ENCODE assay signal across 9 cellular contexts in the genomic region with DNA sequence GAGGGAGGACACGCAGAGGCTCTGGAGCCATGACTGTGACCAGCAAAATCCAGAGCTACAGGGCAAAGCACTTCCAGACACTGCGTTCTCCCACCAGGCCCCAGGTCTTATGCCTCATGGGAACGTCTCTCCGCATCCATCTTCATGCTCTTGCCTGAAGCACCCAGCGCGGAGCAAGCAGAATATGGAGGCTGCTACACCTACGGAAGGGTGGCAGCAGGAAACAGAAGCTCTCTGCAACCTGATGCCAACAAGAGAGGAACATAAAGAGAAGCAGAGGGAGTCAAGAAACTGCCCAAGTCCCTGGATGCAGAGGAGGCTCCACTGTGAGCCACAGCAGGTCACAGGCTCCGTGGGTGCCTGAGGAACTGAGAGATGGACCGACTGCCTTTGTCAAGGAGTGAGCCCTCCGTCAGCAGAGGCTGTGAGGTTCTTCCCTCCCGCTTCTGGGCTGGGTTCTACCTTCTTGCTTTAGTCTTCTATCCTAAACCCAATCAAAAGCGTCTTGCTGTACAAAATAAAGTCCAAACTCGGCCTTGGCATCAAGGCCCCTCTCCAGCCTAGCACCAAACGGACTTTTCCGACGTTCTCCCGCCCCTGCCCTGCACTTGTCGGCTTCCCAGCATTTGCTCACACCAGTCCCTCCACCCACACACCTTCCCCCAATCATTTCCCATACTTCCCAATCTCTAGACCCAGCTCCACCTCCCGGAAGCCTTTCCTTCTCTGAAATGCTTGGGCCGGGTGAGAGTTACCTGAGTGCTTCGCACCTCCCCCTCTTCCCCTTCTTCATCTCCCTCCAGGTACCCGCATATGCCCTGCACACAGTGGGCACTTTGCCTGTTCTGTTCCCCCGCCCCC. TPM values are rescaled to one million over a fixed set of nuclear protein-coding genes. Genes with fewer than 3 reads are reported as not detected.
DNase-seq lines count a peak whose midpoint lies in the region; ATAC-seq and TF ChIP-seq lines count a peak whose summit lies in the region.
"Had no signal": no experiment of that assay in that cellular context is flagged by ENCODE, and none has a peak within 500 bp of the region (broad histone marks: within the 10 kb centered on the region; RNA-seq: fewer than 3 reads in every experiment).

No MANE protein-coding gene starts in this region.

- H3K27me3 ChIP-seq in left ventricle myocardium inferior (ENCODE audit: low read depth) = peaks cover 9% of the 10 kb centered on the region
- H3K27me3 ChIP-seq: BLaER1 had no signal

- peak overlapping the region; percentile 92 for H3K4me3 Mint-ChIP-seq in activated CD8-positive, alpha-beta T cell treated with anti-CD3 and anti-CD28 coated beads, Interleukin-2, amount 10 ng/mL, durations not matched to agents 7 days and 5 days

- H3K27me3 Mint-ChIP-seq in activated CD8-positive, alpha-beta T cell treated with anti-CD3 and anti-CD28 coated beads, Interleukin-2, amount 10 ng/mL, durations not matched to agents 7 days and 5 days (ENCODE audit: low read depth) = peaks cover 20% of the 10 kb centered on the region

- no peaks in the 10 kb centered on the region for H3K9me3 ChIP-seq in left ventricle myocardium inferior (replicated peaks)

- peak overlapping the region; percentile 89 for H3K27ac Mint-ChIP-seq in activated CD8-positive, alpha-beta T cell treated with anti-CD3 and anti-CD28 coated beads, Interleukin-2, amount 10 ng/mL, durations not matched to agents 7 days and 5 days

- H3K36me3 ChIP-seq in left ventricle myocardium inferior = no peaks in the 10 kb centered on the region
- H3K36me3 ChIP-seq: BLaER1 had no signal

- POLR2A ChIA-PET in activated CD8-positive, alpha-beta T cell treated with anti-CD3 and anti-CD28 coated beads, Interleukin-2, amount 10 ng/mL, durations not matched to agents 7 days and 5 days (lab: Charles Lee) = interaction anchor here (0.8 to 1.7 kb wide), 3 partner anchors 10 to 14 kb away, joined by 4 to 5 read pairs (median 4); no protein-coding TSS in a partner anchor

- intact Hi-C loops in left ventricle myocardium inferior (cut with micrococcal nuclease) = no loop called here

- DNase-seq in NCI-H1417 (lab: John Stamatoyannopoulos, UW) (peak; percentile 19 to 67 (median 59)), NCI-H1417 treated with DMSO at 0.1 percent for 48 hours (lab: John Stamatoyannopoulos, UW) (no peak), LoVo (ENCODE audit: low spot score) (peak; percentile 50), left ventricle myocardium inferior (no peak), renal cortical epithelial cell (ENCODE audit: low read depth) (peak; percentile 82), AG08395 (ENCODE audit: low spot score) (no peak), COLO829 (ENCODE audit: low spot score) (no peak)
- no peak for DNase-seq in activated CD8-positive, alpha-beta T cell treated with anti-CD3 and anti-CD28 coated beads, Interleukin-2, amount 10 ng/mL, durations not matched to agents 7 days and 5 days

- peak overlapping the region; percentile 74 for H3K4me3 ChIP-seq in left ventricle myocardium inferior
- H3K4me3 ChIP-seq: BLaER1 had no signal

- no peak for ATAC-seq in activated CD8-positive, alpha-beta T cell treated with anti-CD3 and anti-CD28 coated beads, Interleukin-2, amount 10 ng/mL, durations not matched to agents 7 days and 5 days

- H3K27ac ChIP-seq in left ventricle myocardium inferior (replicated peaks) = no peak overlapping the region
- H3K27ac ChIP-seq: BLaER1 had no signal

- H3K4me1 ChIP-seq in left ventricle myocardium inferior = peaks cover 21% of the 10 kb centered on the region

- H3K9me3 Mint-ChIP-seq in activated CD8-positive, alpha-beta T cell treated with anti-CD3 and anti-CD28 coated beads, Interleukin-2, amount 10 ng/mL, durations not matched to agents 7 days and 5 days (ENCODE audit: insufficient read depth) = no peaks in the 10 kb centered on the region

- peaks cover 45% of the 10 kb centered on the region for H3K36me3 Mint-ChIP-seq in activated CD8-positive, alpha-beta T cell treated with anti-CD3 and anti-CD28 coated beads, Interleukin-2, amount 10 ng/mL, durations not matched to agents 7 days and 5 days (ENCODE audit: low read depth)

- peaks cover 53% of the 10 kb centered on the region for H3K4me1 Mint-ChIP-seq in activated CD8-positive, alpha-beta T cell treated with anti-CD3 and anti-CD28 coated beads, Interleukin-2, amount 10 ng/mL, durations not matched to agents 7 days and 5 days (ENCODE audit: low read depth)

- TF ChIP-seq CTCF in left ventricle myocardium inferior (IDR thresholded peaks at IDR 0.05; ENCODE audit: borderline replicate concordance) = no peak

- CTCF ChIA-PET in activated CD8-positive, alpha-beta T cell treated with anti-CD3 and anti-CD28 coated beads, Interleukin-2, amount 10 ng/mL, durations not matched to agents 7 days and 5 days (lab: Charles Lee) = interaction anchor here (1.0 to 1.9 kb wide), 5 partner anchors 59 to 214 kb away, joined by 3 to 11 read pairs (median 4); no protein-coding TSS in a partner anchor

RNA-seq across cellular contexts. Expression of a gene that starts 0.9 kb away (rescaled TPM):
- 100 to 1,000 TPM; 140 to 151 TPM for total RNA-seq in activated CD8-positive, alpha-beta T cell treated with anti-CD3 and anti-CD28 coated beads, Interleukin-2, amount 10 ng/mL, durations not matched to agents 7 days and 5 days
- 12.8 TPM for total RNA-seq in left ventricle myocardium inferior
- 383 and 608 TPM in 2 replicates for total RNA-seq in renal cortical epithelial cell

Comparison
In these comparisons a context has a peak if more than half of its experiments do, and no peak if none do; other contexts are left out.
1. DNase-seq: peak in NCI-H1417 (3 of 3), LoVo (single experiment) and renal cortical epithelial cell (single experiment); none in NCI-H1417 treated with DMSO at 0.1 percent for 48 hours (single experiment), activated CD8-positive, alpha-beta T cell treated with anti-CD3 and anti-CD28 coated beads, Interleukin-2, amount 10 ng/mL, durations not matched to agents 7 days and 5 days (single experiment), left ventricle myocardium inferior (single experiment), AG08395 (single experiment) and COLO829 (single experiment).
2. RNA of a gene that starts 0.9 kb away (total RNA-seq): 383 to 608 TPM in renal cortical epithelial cell and 140 to 151 TPM in activated CD8-positive, alpha-beta T cell treated with anti-CD3 and anti-CD28 coated beads, Interleukin-2, amount 10 ng/mL, durations not matched to agents 7 days and 5 days; 12.8 TPM in left ventricle myocardium inferior (single experiment); every median in the first group is over 10 times any median in the second.